In genomic region chr2:101124061-101124460, GRCh38 we compare ENCODE assay signal across 11 cellular contexts. TPM values are rescaled to one million over a fixed set of nuclear protein-coding genes. Genes with fewer than 3 reads are reported as not detected.
DNase-seq lines count a peak whose midpoint lies in the region; ATAC-seq and TF ChIP-seq lines count a peak whose summit lies in the region.
"Had no signal": no experiment of that assay in that cellular context is flagged by ENCODE, and none has a peak within 500 bp of the region (broad histone marks: within the 10 kb centered on the region; RNA-seq: fewer than 3 reads in every experiment).

No MANE protein-coding gene starts in this region.

- H3K9me3 ChIP-seq in left ventricle myocardium inferior (replicated peaks) = no peaks in the 10 kb centered on the region
- H3K9me3 ChIP-seq in muscle layer of duodenum (ENCODE audit: control insufficient read depth in 1 of 2, low read length in 2 of 2) = no peaks in the 10 kb centered on the region
- no peaks in the 10 kb centered on the region for H3K9me3 ChIP-seq in aorta (ENCODE audit: control insufficient read depth, low read length)
- H3K9me3 ChIP-seq: colonic mucosa had no signal

- H3K27me3 ChIP-seq in left ventricle myocardium inferior (ENCODE audit: low read depth) (no peaks in the 10 kb centered on the region), muscle layer of duodenum (ENCODE audit: low read depth, low read length) (no peaks in the 10 kb centered on the region), aorta (ENCODE audit: control insufficient read depth in 1 of 2, insufficient read depth in 2 of 2, low read length in 1 of 2) (no peaks in the 10 kb centered on the region)
- H3K27me3 ChIP-seq: colonic mucosa had no signal

- WGBS in aorta, 2 donors = 40 to 51% methylated on average over 2 of the region's 2 CpGs

- H3K27ac ChIP-seq in left ventricle myocardium inferior (replicated peaks) (peak overlapping the region; percentile 89), muscle layer of duodenum (ENCODE audit: low read length) (peak overlapping the region; percentile 53), aorta (ENCODE audit: low read depth in 1 of 2, low read length in 2 of 2) (peak overlapping the region; percentile 80 to 85)
- H3K27ac ChIP-seq: colonic mucosa had no signal

- intact Hi-C loops in left ventricle myocardium inferior (cut with micrococcal nuclease) (no loop called here), Right ventricle myocardium superior (cut with DNase I) (no loop called here), aorta (cut with DNase I) (no loop called here)

- no peak for TF ChIP-seq CTCF in left ventricle myocardium inferior (IDR thresholded peaks at IDR 0.05; ENCODE audit: borderline replicate concordance)

- H3K4me1 ChIP-seq in left ventricle myocardium inferior (peaks cover 93% of the 10 kb centered on the region), muscle layer of duodenum (ENCODE audit: control insufficient read depth in 1 of 2, insufficient read depth in 2 of 2, low read length in 2 of 2) (peaks cover 24 to 29% of the 10 kb centered on the region in 2 donors), aorta (ENCODE audit: control insufficient read depth in 1 of 2, insufficient read depth in 2 of 2, low read length in 2 of 2) (peaks cover 2 to 9% of the 10 kb centered on the region in 2 donors)

- peak overlapping the region; percentile 29 for H3K4me3 ChIP-seq in left ventricle myocardium inferior
- peak overlapping the region in 1 of 2 donors; percentile 9 for H3K4me3 ChIP-seq in muscle layer of duodenum (ENCODE audit: low read depth in 1 of 2, low read length in 2 of 2)
- no peak overlapping the region for H3K4me3 ChIP-seq in aorta (ENCODE audit: low read length in 2 of 2)
- H3K4me3 ChIP-seq: colonic mucosa had no signal

- H3K36me3 ChIP-seq in left ventricle myocardium inferior = no peaks in the 10 kb centered on the region
- H3K36me3 ChIP-seq in muscle layer of duodenum (ENCODE audit: control insufficient read depth in 1 of 2, insufficient read depth in 2 of 2, low read length in 2 of 2) = no peaks in the 10 kb centered on the region
- no peaks in the 10 kb centered on the region for H3K36me3 ChIP-seq in aorta (ENCODE audit: control insufficient read depth in 1 of 2, insufficient read depth in 2 of 2, low read length in 1 of 2)
- H3K36me3 ChIP-seq: colonic mucosa had no signal

- DNase-seq in left ventricle myocardium inferior (no peak), Right ventricle myocardium superior (no peak), dermis blood vessel endothelial cell (peak; percentile 61), aorta (no peak), NCI-H2171 (lab: John Stamatoyannopoulos, UW) (no peak), activated gamma-delta T cell (lab: John Stamatoyannopoulos, UW) (no peak), NCI-H2029 treated with DMSO at 0.1 percent for 48 hours (lab: John Stamatoyannopoulos, UW) (no peak)
- DNase-seq: colonic mucosa, NCI-H2081, SIG-M5 had no signal

- ATAC-seq in Right ventricle myocardium superior (ENCODE audit: poor library complexity) = no peak
- ATAC-seq in aorta (ENCODE audit: low FRiP score) = no peak

RNA-seq across cellular contexts. Expression of gene TBC1D8, which starts 27.1 kb away (rescaled TPM):
- total RNA-seq in left ventricle myocardium inferior (45.0 TPM), Right ventricle myocardium superior (51.4 TPM), dermis blood vessel endothelial cell (81.3 and 89.8 TPM in 2 replicates), aorta (10 to 100 TPM; 21.9 to 24.9 TPM)
- 10 to 100 TPM in 1 of 2 donors, 1 to 10 TPM in 1; 7.8 to 28.8 TPM for polyA plus RNA-seq in aorta
